ENCODE assay signal across 24 cellular contexts in genomic region chr7:69868921-69869320, GRCh38.
"Had no signal": no experiment of that assay in that cellular context is flagged by ENCODE, and none has a peak within 500 bp of the region (broad histone marks: within the 10 kb centered on the region; RNA-seq: fewer than 3 reads in every experiment).

No MANE protein-coding gene starts in this region.

- H3K4me2 ChIP-seq: KMS-11, SK-N-SH had no signal

- ATAC-seq: Panc1, PC-3, T-cell had no signal

- H3K9me3 ChIP-seq: SK-N-SH had no signal

- H3K9ac ChIP-seq: KMS-11, SK-N-SH had no signal

- DNase-seq: IMR-90, Kasumi-1, MM.1S, NCI-H1048, NCI-H1105, NCI-H1417, NCI-H1436 treated with DMSO at 0.1 percent for 48 hours, NCI-H1694, NCI-H187 treated with DMSO at 0.1 percent for 48 hours, NCI-H2029 treated with DMSO at 0.1 percent for 48 hours, NCI-H2171 treated with DMSO at 0.1 percent for 48 hours, NCI-H345, NCI-H446 treated with DMSO at 0.1 percent for 48 hours, NCI-H510A treated with DMSO at 0.1 percent for 48 hours, NCI-H526, NCI-H774, PC-3, SHP77, SK-N-SH, SW 1271, T-cell had no signal

- H3K27ac ChIP-seq: KMS-11, RWPE1 had no signal
